Comparison of ENCODE assay signal across 8 cellular contexts in genomic region chr18:13725566-13726227, GRCh38. TPM values are rescaled to one million over a fixed set of nuclear protein-coding genes. Genes with fewer than 3 reads are reported as not detected.
A peak's percentile ranks its signal among the peaks of the same experiment; 100 is the strongest.
DNase-seq lines count a peak whose midpoint lies in the region; FAIRE-seq and TF ChIP-seq lines count a peak whose summit lies in the region.

No MANE protein-coding gene starts in this region.

- DNase-seq in stimulated activated CD8-positive, alpha-beta memory T cell treated with anti-CD3 and anti-CD28 coated beads, Interleukin-7, amount 100 ng/mL, for 24 hours (ENCODE audit: low read depth): peak; percentile 2
- DNase-seq in stimulated activated CD8-positive, alpha-beta memory T cell treated with anti-CD3 and anti-CD28 coated beads, Interleukin-4, amount 100 ng/mL, for 48 hours: no peak
- peak; percentile 25 for DNase-seq in MM.1S
- peak; percentile 12 to 14 for DNase-seq in cardiac fibroblast (ENCODE audit: low read depth in 2 of 2)
- peak; percentile 25 for DNase-seq in medulla oblongata (ENCODE audit: extremely low spot score)
- no peak for DNase-seq in uterus
- no peak for DNase-seq in middle frontal gyrus (ENCODE audit: extremely low spot score, low spot score)
- DNase-seq in RCC 7860 (ENCODE audit: low spot score): no peak

- H3K36me3 ChIP-seq in MM.1S (replicated peaks; ENCODE audit: insufficient read depth, low read length) (peaks cover 2% of the 10 kb centered on the region; the same call in 1 of the 2 replicates), uterus (no peaks in the 10 kb centered on the region)

- peak overlapping the region; percentile 85 for H3K9ac ChIP-seq in MM.1S (ENCODE audit: low read length)

- H3K4me3 ChIP-seq in MM.1S (ENCODE audit: low read length) (peak overlapping the region; percentile 78), cardiac fibroblast (replicated peaks in 1 of 2; ENCODE audit: low read depth in 2 of 2, low read length in 2 of 2) (peak overlapping the region; percentile 89 to 98), uterus (peak overlapping the region; percentile 57 to 92)

- peaks cover 7% of the 10 kb centered on the region; the same call in 1 of the 2 replicates for H3F3A ChIP-seq in MM.1S (ENCODE audit: insufficient read depth, low read length)

- peak overlapping the region; percentile 60 for H2AFZ ChIP-seq in MM.1S (ENCODE audit: low read length)

- no peak for FAIRE-seq in RCC 7860 (lab: Jason Lieb, UNC)

- H3K79me2 ChIP-seq in MM.1S (ENCODE audit: low read length): peaks cover 98% of the 10 kb centered on the region

- no peaks in the 10 kb centered on the region for H3K9me3 ChIP-seq in MM.1S (replicated peaks; ENCODE audit: insufficient read depth, low read length)
- no peaks in the 10 kb centered on the region for H3K9me3 ChIP-seq in uterus

- TF ChIP-seq CTCF in MM.1S (IDR thresholded peaks at IDR 0.05; ENCODE audit: low read length) (no peak), cardiac fibroblast (IDR thresholded peaks at IDR 0.05; ENCODE audit: low read depth, low read length) (no peak), uterus (IDR thresholded peaks at IDR 0.05) (no peak)

- TF ChIP-seq POLR2A in uterus (IDR thresholded peaks at IDR 0.05): no peak

- peaks cover 14% of the 10 kb centered on the region for H4K20me1 ChIP-seq in MM.1S (ENCODE audit: insufficient read depth, low read length)

- peak overlapping the region; percentile 76 for H3K27ac ChIP-seq in MM.1S (ENCODE audit: low read length)
- H3K27ac ChIP-seq in uterus: peak overlapping the region; percentile 84 to 89

- H3K4me2 ChIP-seq in MM.1S (ENCODE audit: low read depth, low read length): peak overlapping the region; percentile 89

- H3K27me3 ChIP-seq in MM.1S (replicated peaks; ENCODE audit: insufficient read depth, low read length): no peaks in the 10 kb centered on the region
- H3K27me3 ChIP-seq in uterus: no peaks in the 10 kb centered on the region

- H3K4me1 ChIP-seq in MM.1S (ENCODE audit: low read length) (peaks cover 11% of the 10 kb centered on the region; the same call in 1 of the 2 replicates), uterus (peaks cover 0 to 7% of the 10 kb centered on the region in 2 donors)

- intact Hi-C loops in uterus (cut with DNase I; ENCODE audit: low total_unique reads): no loop called here

- no peaks in the 10 kb centered on the region for H3K9me2 ChIP-seq in MM.1S (replicated peaks; ENCODE audit: insufficient read depth, low read length)

RNA-seq across cellular contexts. Expression of gene FAM210A, which starts 0.7 kb away (rescaled TPM):
- total RNA-seq in uterus: 10 to 100 TPM; 13.8 to 31.5 (median 20.4) TPM

RNA-seq across cellular contexts. Expression of gene RNMT, which starts 0.8 kb away (rescaled TPM):
- 10 to 100 TPM in 3 of 4 donors, 1 to 10 TPM in 1; 7.9 to 64.8 (median 27.0) TPM for total RNA-seq in uterus

Comparison
In these comparisons a context has a peak if more than half of its experiments do, and no peak if none do; other contexts are left out.
1. DNase-seq: peak in stimulated activated CD8-positive, alpha-beta memory T cell treated with anti-CD3 and anti-CD28 coated beads, Interleukin-7, amount 100 ng/mL, for 24 hours (single experiment), MM.1S (single experiment), cardiac fibroblast (2 of 2) and medulla oblongata (single experiment); none in stimulated activated CD8-positive, alpha-beta memory T cell treated with anti-CD3 and anti-CD28 coated beads, Interleukin-4, amount 100 ng/mL, for 48 hours (single experiment), uterus (0 of 2), middle frontal gyrus (single experiment) and RCC 7860 (single experiment).
2. Peak in every context shown above with its lines, with median percentiles within 50 percentile points of each other: H3K4me3 ChIP-seq.